8 cellular contexts compared by ENCODE assay signal in the genomic region with DNA sequence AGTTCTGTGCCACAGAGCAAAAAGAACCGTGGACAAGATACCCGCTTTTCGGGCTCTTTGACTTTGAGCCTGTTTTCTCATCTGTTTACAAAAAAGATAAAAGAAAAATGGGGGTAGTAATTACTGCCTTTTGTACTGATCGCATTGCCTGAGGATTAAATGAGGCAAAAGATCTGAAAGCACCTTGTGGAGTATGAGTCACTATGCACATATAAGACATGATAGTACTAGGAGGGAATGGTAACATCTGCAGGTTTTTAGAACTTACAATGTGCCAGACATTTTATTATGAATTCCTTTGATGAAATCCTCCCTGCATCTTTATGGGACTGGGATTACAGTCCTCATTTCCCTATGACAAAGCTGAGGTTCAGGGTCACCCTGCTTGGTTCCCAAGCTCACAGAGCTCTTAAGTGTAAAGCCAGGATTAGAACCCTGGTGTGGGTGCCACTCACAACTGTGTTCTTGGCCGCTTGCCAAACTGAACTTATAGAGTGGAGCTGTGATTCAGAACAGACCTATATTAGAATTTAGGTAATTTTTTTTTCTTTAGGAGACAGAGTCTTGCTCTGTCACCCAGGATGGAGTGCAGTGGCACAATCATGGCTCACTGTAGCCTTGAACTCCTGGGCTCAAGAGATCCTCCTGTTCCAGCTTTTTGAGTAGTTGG. TPM values are rescaled to one million over a fixed set of nuclear protein-coding genes. Genes with fewer than 3 reads are reported as not detected.
DNase-seq lines count a peak whose midpoint lies in the region; ATAC-seq and TF ChIP-seq lines count a peak whose summit lies in the region.

No MANE protein-coding gene starts in this region.

- peak overlapping the region in 2 of 3 donors; percentile 12 to 90 for H3K27ac ChIP-seq in thyroid gland

- intact Hi-C loops in thyroid gland (cut with DNase I) = no loop called here

- ATAC-seq in GM18870 (IDR thresholded peaks at IDR 0.05; ENCODE audit: unreplicated experiment) (no peak), GM19324 (IDR thresholded peaks at IDR 0.05; ENCODE audit: low FRiP score, unreplicated experiment) (no peak)

- H3K4me1 ChIP-seq in thyroid gland = peaks cover 0 to 12% of the 10 kb centered on the region in 2 donors

- no peak overlapping the region for H3K4me3 ChIP-seq in thyroid gland (replicated peaks in 1 of 3)
- no peak overlapping the region for H3K4me3 ChIP-seq in MG63

- WGBS in thyroid gland, 2 donors = 80 to 82% methylated on average over 5 of the region's 5 CpGs

- no peaks in the 10 kb centered on the region for H3K36me3 ChIP-seq in thyroid gland
- H3K36me3 ChIP-seq in MG63 = no peaks in the 10 kb centered on the region

- TF ChIP-seq CTCF in thyroid gland (IDR thresholded peaks at IDR 0.05) = no peak

- no peaks in the 10 kb centered on the region for H3K9me3 ChIP-seq in thyroid gland
- H3K9me3 ChIP-seq in MG63 = peaks cover 3% of the 10 kb centered on the region

- peak; percentile 78 for DNase-seq in activated effector memory CD4-positive, alpha-beta T cell treated with anti-CD3 and anti-CD28 coated beads, Interleukin-2, amount 50 U/mL, for 16 hours
- DNase-seq in activated effector memory CD4-positive, alpha-beta T cell treated with Interleukin-2 at 50 U/mL for 16 hours = no peak
- peak; percentile 33 for DNase-seq in activated CD8-positive, alpha-beta memory T cell treated with anti-CD3 and anti-CD28 coated beads, Interleukin-2, amount 50 U/mL, for 24 hours (ENCODE audit: extremely low read depth)
- DNase-seq in iris pigment epithelial cell (ENCODE audit: low read depth) (peak; percentile 16), thyroid gland (no peak), MG63 (no peak)

- no peak for TF ChIP-seq POLR2A in thyroid gland (IDR thresholded peaks at IDR 0.05)

- H3K27me3 ChIP-seq in thyroid gland (no peaks in the 10 kb centered on the region), MG63 (no peaks in the 10 kb centered on the region)

RNA-seq across cellular contexts. Expression of gene DISC1, which starts 1.8 kb away (rescaled TPM):
- total RNA-seq in thyroid gland = 10 to 100 TPM in 1 of 4 donors, 1 to 10 TPM in 3; 6.9 to 17.7 (median 9.8) TPM
- total RNA-seq in MG63 (2014; rRNA removed; shearing (Covaris generic); ENCODE audit: low replicate concordance) = 2.8 and 3.5 TPM in 2 replicates

Comparison
In these comparisons a context has a peak if more than half of its experiments do, and no peak if none do; other contexts are left out.
1. DNase-seq: peak in activated effector memory CD4-positive, alpha-beta T cell treated with anti-CD3 and anti-CD28 coated beads, Interleukin-2, amount 50 U/mL, for 16 hours (single experiment), activated CD8-positive, alpha-beta memory T cell treated with anti-CD3 and anti-CD28 coated beads, Interleukin-2, amount 50 U/mL, for 24 hours (single experiment) and iris pigment epithelial cell (single experiment); none in activated effector memory CD4-positive, alpha-beta T cell treated with Interleukin-2 at 50 U/mL for 16 hours (single experiment), thyroid gland (0 of 2) and MG63 (single experiment).